In genomic region chr9:33355933-33356332, GRCh38 we compare ENCODE assay signal across 38 cellular contexts. TPM values are rescaled to one million over a fixed set of nuclear protein-coding genes. Genes with fewer than 3 reads are reported as not detected.
"Had no signal": no experiment of that assay in that cellular context is flagged by ENCODE, and none has a peak within 500 bp of the region (broad histone marks: within the 10 kb centered on the region; RNA-seq: fewer than 3 reads in every experiment).

No MANE protein-coding gene starts in this region.

- FAIRE-seq: astrocyte, TTC549 had no signal

- H3K4me3 Mint-ChIP-seq: activated B cell treated with CpG ODN at 0.5 μM for 24 hours; activated CD4-positive, alpha-beta memory T cell treated with anti-CD3 and anti-CD28 coated beads for 36 hours; activated CD4-positive, alpha-beta T cell treated with anti-CD3 and anti-CD28 coated beads, Interleukin-2, amount 10 ng/mL, durations not matched to agents 24 days and 14 days; activated CD8-positive, alpha-beta T cell treated with anti-CD3 and anti-CD28 coated beads for 36 hours; activated naive CD4-positive, alpha-beta T cell treated with anti-CD3 and anti-CD28 coated beads for 36 hours; activated naive CD8-positive, alpha-beta T cell treated with anti-CD3 and anti-CD28 coated beads for 36 hours; activated T-cell treated with anti-CD3 and anti-CD28 coated beads, Interleukin-2, amount 50 U/mL, for 4 hours; activated T-cell treated with anti-CD3 and anti-CD28 coated beads, Interleukin-2, amount 50 U/mL, for 72 hours; activated T-helper 1 cell treated with anti-CD3 and anti-CD28 coated beads, Interleukin-12 subunit alpha, Interleukin-12 subunit beta, Interleukin-2, Interleukin-4 antibody, amounts not matched to agents 30 ng/mL and 10 ng/mL and 1 ng/mL, durations not matched to agents 14 hours and 24 hours and 36 hours; activated T-helper 17 cell treated with anti-CD3 and anti-CD28 coated beads, Interleukin-2, amount 50 U/mL, for 72 hours; T-helper 1 cell treated with Interleukin-12 subunit alpha and Interleukin-12 subunit beta and Interleukin-4 antibody, amounts not matched to agents 30 μg/mL and 1 μg/mL, for 36 hours; T-helper 2 cell treated with Interferon-gamma antibody and Interleukin-4, amounts not matched to agents 5 μg/mL and 100 μg/mL, for 36 hours had no signal

- DNase-seq: activated B cell treated with CpG ODN at 0.5 μM for 24 hours; activated CD4-positive, alpha-beta memory T cell treated with anti-CD3 and anti-CD28 coated beads for 36 hours; activated CD4-positive, alpha-beta T cell treated with anti-CD3 and anti-CD28 coated beads for 4 hours; activated CD4-positive, alpha-beta T cell treated with anti-CD3 and anti-CD28 coated beads, Interleukin-2, amount 10 ng/mL, durations not matched to agents 24 days and 14 days; activated CD4-positive, alpha-beta T cell treated with anti-CD3 and anti-CD28 coated beads, Interleukin-2, amount 50 U/mL, for 1 hour; activated CD4-positive, alpha-beta T cell treated with anti-CD3 and anti-CD28 coated beads, Interleukin-2, amount 50 U/mL, for 4 hours; activated CD4-positive, CD25-positive, alpha-beta regulatory T cell treated with anti-CD3 and anti-CD28 coated beads, Interleukin-2, amount 50 U/mL, for 72 hours; activated CD8-positive, alpha-beta memory T cell treated with anti-CD3 and anti-CD28 coated beads, Interleukin-2, amount 50 U/mL, for 4 hours; activated CD8-positive, alpha-beta T cell treated with anti-CD3 and anti-CD28 coated beads for 36 hours; activated effector memory CD4-positive, alpha-beta T cell treated with anti-CD3 and anti-CD28 coated beads, Interleukin-2, amount 50 U/mL, for 16 hours; activated gamma-delta T cell treated with Interleukin-2 at 50 U/mL for 16 hours; activated naive CD4-positive, alpha-beta T cell; activated naive CD4-positive, alpha-beta T cell treated with anti-CD3 and anti-CD28 coated beads for 36 hours; activated naive CD4-positive, alpha-beta T cell treated with anti-CD3 and anti-CD28 coated beads, Interleukin-2, amount 50 U/mL, for 16 hours; activated naive CD8-positive, alpha-beta T cell treated with anti-CD3 and anti-CD28 coated beads for 36 hours; activated T-cell treated with anti-CD3 and anti-CD28 coated beads for 4 hours; activated T-cell treated with anti-CD3 and anti-CD28 coated beads, Interleukin-2, amount 50 U/mL, for 1 hour; activated T-cell treated with anti-CD3 and anti-CD28 coated beads, Interleukin-2, amount 50 U/mL, for 4 hours; activated T-cell treated with anti-CD3 and anti-CD28 coated beads, Interleukin-2, amount 50 U/mL, for 72 hours; adrenal gland; amniotic stem cell; aorta; body of pancreas; brain microvascular endothelial cell; central memory CD4-positive, alpha-beta T cell; T-helper 1 cell; T-helper 2 cell; T-helper 9 cell had no signal

- H3K27me3 ChIP-seq: adrenal gland, body of pancreas, brain microvascular endothelial cell, breast epithelium had no signal

- H3K27me3 Mint-ChIP-seq: activated B cell treated with CpG ODN at 0.5 μM for 24 hours; activated CD4-positive, alpha-beta memory T cell treated with anti-CD3 and anti-CD28 coated beads for 36 hours; activated CD4-positive, alpha-beta T cell treated with anti-CD3 and anti-CD28 coated beads, Interleukin-2, amount 10 ng/mL, durations not matched to agents 24 days and 14 days; activated CD8-positive, alpha-beta T cell treated with anti-CD3 and anti-CD28 coated beads for 36 hours; activated naive CD8-positive, alpha-beta T cell treated with anti-CD3 and anti-CD28 coated beads for 36 hours; activated T-helper 17 cell treated with anti-CD3 and anti-CD28 coated beads, Interleukin-2, amount 50 U/mL, for 72 hours had no signal

- H3K27ac ChIP-seq: body of pancreas, brain microvascular endothelial cell, breast epithelium, VCaP had no signal

- ATAC-seq: activated CD8-positive, alpha-beta T cell treated with anti-CD3 and anti-CD28 coated beads for 36 hours; activated T-cell treated with anti-CD3 and anti-CD28 coated beads, Interleukin-2, amount 50 U/mL, for 4 hours; activated T-cell treated with anti-CD3 and anti-CD28 coated beads, Interleukin-2, amount 50 U/mL, for 72 hours; activated T-helper 17 cell treated with anti-CD3 and anti-CD28 coated beads, Interleukin-2, amount 50 U/mL, for 72 hours; body of pancreas had no signal

- H3K9me3 ChIP-seq: adrenal gland, body of pancreas, breast epithelium had no signal

- H3K36me3 ChIP-seq: adrenal gland, brain microvascular endothelial cell, breast epithelium had no signal

- H3K27ac Mint-ChIP-seq: activated B cell treated with CpG ODN at 0.5 μM for 24 hours; activated CD4-positive, alpha-beta memory T cell treated with anti-CD3 and anti-CD28 coated beads for 36 hours; activated CD4-positive, alpha-beta T cell treated with anti-CD3 and anti-CD28 coated beads, Interleukin-2, amount 10 ng/mL, durations not matched to agents 24 days and 14 days; activated CD8-positive, alpha-beta T cell treated with anti-CD3 and anti-CD28 coated beads for 36 hours; activated naive CD4-positive, alpha-beta T cell treated with anti-CD3 and anti-CD28 coated beads for 36 hours; activated naive CD4-positive, alpha-beta T cell treated with anti-CD3 and anti-CD28 coated beads, Interleukin-2, amount 50 U/mL, for 72 hours; activated naive CD8-positive, alpha-beta T cell treated with anti-CD3 and anti-CD28 coated beads for 36 hours; activated T-cell treated with anti-CD3 and anti-CD28 coated beads, Interleukin-2, amount 50 U/mL, for 72 hours; activated T-helper 1 cell treated with anti-CD3 and anti-CD28 coated beads, Interleukin-12 subunit alpha, Interleukin-12 subunit beta, Interleukin-2, Interleukin-4 antibody, amounts not matched to agents 30 ng/mL and 10 ng/mL and 1 ng/mL, durations not matched to agents 14 hours and 24 hours and 36 hours; activated T-helper 17 cell treated with anti-CD3 and anti-CD28 coated beads, Interleukin-2, amount 50 U/mL, for 72 hours; T-helper 1 cell treated with Interleukin-12 subunit alpha and Interleukin-12 subunit beta and Interleukin-4 antibody, amounts not matched to agents 30 μg/mL and 1 μg/mL, for 36 hours; T-helper 2 cell treated with Interferon-gamma antibody and Interleukin-4, amounts not matched to agents 5 μg/mL and 100 μg/mL, for 36 hours had no signal

- H3K4me3 ChIP-seq: adrenal gland, body of pancreas, breast epithelium had no signal

- H3K9me3 Mint-ChIP-seq: activated B cell treated with CpG ODN at 0.5 μM for 24 hours; activated CD4-positive, alpha-beta memory T cell treated with anti-CD3 and anti-CD28 coated beads for 36 hours; activated CD4-positive, alpha-beta T cell treated with anti-CD3 and anti-CD28 coated beads, Interleukin-2, amount 10 ng/mL, durations not matched to agents 24 days and 14 days; activated CD8-positive, alpha-beta T cell treated with anti-CD3 and anti-CD28 coated beads for 36 hours; activated naive CD4-positive, alpha-beta T cell treated with anti-CD3 and anti-CD28 coated beads for 36 hours; activated naive CD4-positive, alpha-beta T cell treated with anti-CD3 and anti-CD28 coated beads, Interleukin-2, amount 50 U/mL, for 72 hours; activated naive CD8-positive, alpha-beta T cell treated with anti-CD3 and anti-CD28 coated beads for 36 hours; activated T-cell treated with anti-CD3 and anti-CD28 coated beads, Interleukin-2, amount 50 U/mL, for 4 hours; activated T-cell treated with anti-CD3 and anti-CD28 coated beads, Interleukin-2, amount 50 U/mL, for 72 hours; activated T-helper 1 cell treated with anti-CD3 and anti-CD28 coated beads, Interleukin-12 subunit alpha, Interleukin-12 subunit beta, Interleukin-2, Interleukin-4 antibody, amounts not matched to agents 30 ng/mL and 10 ng/mL and 1 ng/mL, durations not matched to agents 14 hours and 24 hours and 36 hours; activated T-helper 17 cell treated with anti-CD3 and anti-CD28 coated beads, Interleukin-2, amount 50 U/mL, for 72 hours; T-helper 1 cell treated with Interleukin-12 subunit alpha and Interleukin-12 subunit beta and Interleukin-4 antibody, amounts not matched to agents 30 μg/mL and 1 μg/mL, for 36 hours; T-helper 2 cell treated with Interferon-gamma antibody and Interleukin-4, amounts not matched to agents 5 μg/mL and 100 μg/mL, for 36 hours had no signal

- H3K4me1 ChIP-seq: breast epithelium had no signal

- H3K4me1 Mint-ChIP-seq: activated B cell treated with CpG ODN at 0.5 μM for 24 hours had no signal

RNA-seq across cellular contexts. Expression of gene AQP7, which starts 46.4 kb away (rescaled TPM):
- total RNA-seq: activated B cell treated with CpG ODN at 0.5 μM for 24 hours; activated CD4-positive, alpha-beta T cell treated with anti-CD3 and anti-CD28 coated beads, Interleukin-2, amount 10 ng/mL, durations not matched to agents 24 days and 14 days; activated CD8-positive, alpha-beta memory T cell treated with anti-CD3 and anti-CD28 coated beads for 36 hours; activated CD8-positive, alpha-beta T cell treated with anti-CD3 and anti-CD28 coated beads for 36 hours; activated naive CD4-positive, alpha-beta T cell treated with anti-CD3 and anti-CD28 coated beads for 36 hours; activated naive CD8-positive, alpha-beta T cell treated with anti-CD3 and anti-CD28 coated beads for 36 hours; activated T-cell treated with anti-CD3 and anti-CD28 coated beads, Interleukin-2, amount 50 U/mL, for 4 hours; activated T-cell treated with anti-CD3 and anti-CD28 coated beads, Interleukin-2, amount 50 U/mL, for 72 hours; activated T-helper 1 cell treated with anti-CD3 and anti-CD28 coated beads, Interleukin-12 subunit alpha, Interleukin-12 subunit beta, Interleukin-2, Interleukin-4 antibody, amounts not matched to agents 30 ng/mL and 10 ng/mL and 1 ng/mL, durations not matched to agents 14 hours and 24 hours and 36 hours had no signal
